In genomic region chr13:114281351-114282142, GRCh38 we compare ENCODE assay signal across 1 cellular context.
TF ChIP-seq lines count a peak whose summit lies in the region.

A gene with protein sequence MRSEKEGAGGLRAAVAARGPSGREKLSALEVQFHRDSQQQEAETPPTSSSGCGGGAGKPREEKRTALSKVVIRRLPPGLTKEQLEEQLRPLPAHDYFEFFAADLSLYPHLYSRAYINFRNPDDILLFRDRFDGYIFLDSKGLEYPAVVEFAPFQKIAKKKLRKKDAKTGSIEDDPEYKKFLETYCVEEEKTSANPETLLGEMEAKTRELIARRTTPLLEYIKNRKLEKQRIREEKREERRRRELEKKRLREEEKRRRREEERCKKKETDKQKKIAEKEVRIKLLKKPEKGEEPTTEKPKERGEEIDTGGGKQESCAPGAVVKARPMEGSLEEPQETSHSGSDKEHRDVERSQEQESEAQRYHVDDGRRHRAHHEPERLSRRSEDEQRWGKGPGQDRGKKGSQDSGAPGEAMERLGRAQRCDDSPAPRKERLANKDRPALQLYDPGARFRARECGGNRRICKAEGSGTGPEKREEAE (plus strand): TSS chr13:114281601. CDS start chr13:114281640, 39 bp downstream.

TF ChIP-seq in GM12878, 131 proteins besides CTCF, POLR2A, EP300 and RAD21 (continued from another document and continues in another):
- TF ChIP-seq, protein P1, sequence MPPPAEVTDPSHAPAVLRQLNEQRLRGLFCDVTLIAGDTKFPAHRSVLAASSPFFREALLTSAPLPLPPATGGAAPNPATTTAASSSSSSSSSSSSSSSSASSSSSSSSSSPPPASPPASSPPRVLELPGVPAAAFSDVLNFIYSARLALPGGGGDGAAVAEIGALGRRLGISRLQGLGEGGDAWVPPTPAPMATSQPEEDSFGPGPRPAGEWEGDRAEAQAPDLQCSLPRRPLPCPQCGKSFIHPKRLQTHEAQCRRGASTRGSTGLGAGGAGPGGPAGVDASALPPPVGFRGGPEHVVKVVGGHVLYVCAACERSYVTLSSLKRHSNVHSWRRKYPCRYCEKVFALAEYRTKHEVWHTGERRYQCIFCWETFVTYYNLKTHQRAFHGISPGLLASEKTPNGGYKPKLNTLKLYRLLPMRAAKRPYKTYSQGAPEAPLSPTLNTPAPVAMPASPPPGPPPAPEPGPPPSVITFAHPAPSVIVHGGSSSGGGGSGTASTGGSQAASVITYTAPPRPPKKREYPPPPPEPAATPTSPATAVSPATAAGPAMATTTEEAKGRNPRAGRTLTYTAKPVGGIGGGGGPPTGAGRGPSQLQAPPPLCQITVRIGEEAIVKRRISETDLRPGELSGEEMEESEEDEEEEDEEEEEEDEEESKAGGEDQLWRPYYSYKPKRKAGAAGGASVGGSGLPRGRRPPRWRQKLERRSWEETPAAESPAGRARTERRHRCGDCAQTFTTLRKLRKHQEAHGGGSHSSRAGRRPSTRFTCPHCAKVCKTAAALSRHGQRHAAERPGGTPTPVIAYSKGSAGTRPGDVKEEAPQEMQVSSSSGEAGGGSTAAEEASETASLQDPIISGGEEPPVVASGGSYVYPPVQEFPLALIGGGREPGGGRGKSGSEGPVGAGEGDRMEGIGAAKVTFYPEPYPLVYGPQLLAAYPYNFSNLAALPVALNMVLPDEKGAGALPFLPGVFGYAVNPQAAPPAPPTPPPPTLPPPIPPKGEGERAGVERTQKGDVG (CRISPR knock-in tag; IDR thresholded peaks at IDR 0.05): no peak
- TF ChIP-seq RFX5 (IDR thresholded peaks at IDR 0.05; ENCODE audit: low read depth, low read length): no peak
- TF ChIP-seq SPI1 (IDR thresholded peaks at IDR 0.05; ENCODE audit: borderline replicate concordance, insufficient read depth, low read depth, low read length): no peak
- TF ChIP-seq, protein P2, sequence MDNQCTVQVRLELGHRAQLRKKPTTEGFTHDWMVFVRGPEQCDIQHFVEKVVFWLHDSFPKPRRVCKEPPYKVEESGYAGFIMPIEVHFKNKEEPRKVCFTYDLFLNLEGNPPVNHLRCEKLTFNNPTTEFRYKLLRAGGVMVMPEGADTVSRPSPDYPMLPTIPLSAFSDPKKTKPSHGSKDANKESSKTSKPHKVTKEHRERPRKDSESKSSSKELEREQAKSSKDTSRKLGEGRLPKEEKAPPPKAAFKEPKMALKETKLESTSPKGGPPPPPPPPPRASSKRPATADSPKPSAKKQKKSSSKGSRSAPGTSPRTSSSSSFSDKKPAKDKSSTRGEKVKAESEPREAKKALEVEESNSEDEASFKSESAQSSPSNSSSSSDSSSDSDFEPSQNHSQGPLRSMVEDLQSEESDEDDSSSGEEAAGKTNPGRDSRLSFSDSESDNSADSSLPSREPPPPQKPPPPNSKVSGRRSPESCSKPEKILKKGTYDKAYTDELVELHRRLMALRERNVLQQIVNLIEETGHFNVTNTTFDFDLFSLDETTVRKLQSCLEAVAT (IDR thresholded peaks at IDR 0.05): no peak
- TF ChIP-seq CEBPB (IDR thresholded peaks at IDR 0.05; ENCODE audit: borderline replicate concordance in 1 of 2, low read depth in 2 of 2, low read length in 2 of 2): no peak
- TF ChIP-seq KLF5 (IDR thresholded peaks at IDR 0.05; ENCODE audit: partially characterized antibody): no peak
- TF ChIP-seq, protein P3, sequence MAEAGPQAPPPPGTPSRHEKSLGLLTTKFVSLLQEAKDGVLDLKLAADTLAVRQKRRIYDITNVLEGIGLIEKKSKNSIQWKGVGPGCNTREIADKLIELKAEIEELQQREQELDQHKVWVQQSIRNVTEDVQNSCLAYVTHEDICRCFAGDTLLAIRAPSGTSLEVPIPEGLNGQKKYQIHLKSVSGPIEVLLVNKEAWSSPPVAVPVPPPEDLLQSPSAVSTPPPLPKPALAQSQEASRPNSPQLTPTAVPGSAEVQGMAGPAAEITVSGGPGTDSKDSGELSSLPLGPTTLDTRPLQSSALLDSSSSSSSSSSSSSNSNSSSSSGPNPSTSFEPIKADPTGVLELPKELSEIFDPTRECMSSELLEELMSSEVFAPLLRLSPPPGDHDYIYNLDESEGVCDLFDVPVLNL (IDR thresholded peaks at IDR 0.05; ENCODE audit: low read depth, low read length): no peak
- TF ChIP-seq IRF3 (IDR thresholded peaks at IDR 0.05): no peak
- peak; percentile 54 for TF ChIP-seq MEF2B (IDR thresholded peaks at IDR 0.05; ENCODE audit: partially characterized antibody, poor library complexity, severe bottlenecking)
- no peak for TF ChIP-seq SP1 (IDR thresholded peaks at IDR 0.05; ENCODE audit: low read depth, low read length)
- TF ChIP-seq JUND (IDR thresholded peaks at IDR 0.05; ENCODE audit: low read depth, low read length): no peak
- no peak for TF ChIP-seq CEBPZ (IDR thresholded peaks at IDR 0.05; ENCODE audit: low read depth, low read length)
- TF ChIP-seq PAX8 (IDR thresholded peaks at IDR 0.05): no peak
- no peak for TF ChIP-seq PAX5 (IDR thresholded peaks at IDR 0.05; ENCODE audit: borderline replicate concordance, low read depth, low read length)
- no peak for TF ChIP-seq WRNIP1 (IDR thresholded peaks at IDR 0.05; ENCODE audit: borderline replicate concordance, low read depth, low read length)
- no peak for TF ChIP-seq ZNF217 (IDR thresholded peaks at IDR 0.05)
- TF ChIP-seq POU2F2 (IDR thresholded peaks at IDR 0.05; ENCODE audit: borderline replicate concordance, low read depth, low read length): peak; percentile 68; the same call in 1 of the 3 replicates
- TF ChIP-seq JUNB (IDR thresholded peaks at IDR 0.05): no peak
- TF ChIP-seq MAX (IDR thresholded peaks at IDR 0.05; ENCODE audit: low read depth, low read length): no peak
- TF ChIP-seq, protein P4, sequence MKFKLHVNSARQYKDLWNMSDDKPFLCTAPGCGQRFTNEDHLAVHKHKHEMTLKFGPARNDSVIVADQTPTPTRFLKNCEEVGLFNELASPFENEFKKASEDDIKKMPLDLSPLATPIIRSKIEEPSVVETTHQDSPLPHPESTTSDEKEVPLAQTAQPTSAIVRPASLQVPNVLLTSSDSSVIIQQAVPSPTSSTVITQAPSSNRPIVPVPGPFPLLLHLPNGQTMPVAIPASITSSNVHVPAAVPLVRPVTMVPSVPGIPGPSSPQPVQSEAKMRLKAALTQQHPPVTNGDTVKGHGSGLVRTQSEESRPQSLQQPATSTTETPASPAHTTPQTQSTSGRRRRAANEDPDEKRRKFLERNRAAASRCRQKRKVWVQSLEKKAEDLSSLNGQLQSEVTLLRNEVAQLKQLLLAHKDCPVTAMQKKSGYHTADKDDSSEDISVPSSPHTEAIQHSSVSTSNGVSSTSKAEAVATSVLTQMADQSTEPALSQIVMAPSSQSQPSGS (IDR thresholded peaks at IDR 0.05; ENCODE audit: low read length): no peak
- TF ChIP-seq IRF5 (IDR thresholded peaks at IDR 0.05; ENCODE audit: borderline replicate concordance): peak; percentile 56; the same call in 1 of the 2 replicates
- no peak for TF ChIP-seq NFXL1 (IDR thresholded peaks at IDR 0.05; ENCODE audit: borderline replicate concordance)
- no peak for TF ChIP-seq NFIC (IDR thresholded peaks at IDR 0.05; ENCODE audit: low read depth, low read length)
- no peak for TF ChIP-seq ZNF24 (IDR thresholded peaks at IDR 0.05)
- TF ChIP-seq ZNF687 (IDR thresholded peaks at IDR 0.05): peak; percentile 51; the same call in 1 of the 2 replicates
- no peak for TF ChIP-seq TCF7 (IDR thresholded peaks at IDR 0.05; ENCODE audit: borderline replicate concordance)
- TF ChIP-seq ZNF274 (IDR thresholded peaks at IDR 0.05; ENCODE audit: insufficient read depth, insufficient read length): no peak
- TF ChIP-seq PML (IDR thresholded peaks at IDR 0.05; ENCODE audit: low read length): peak; percentile 85
- TF ChIP-seq ZNF207 (IDR thresholded peaks at IDR 0.05; ENCODE audit: borderline replicate concordance): peak; percentile 76
- TF ChIP-seq PRDM15 (CRISPR knock-in tag; IDR thresholded peaks at IDR 0.05): no peak
- TF ChIP-seq YBX1 (IDR thresholded peaks at IDR 0.05): no peak
- TF ChIP-seq RCOR1 (conservative IDR thresholded peaks at IDR 0.05; ENCODE audit: low read depth, low read length): peak; percentile 85
- no peak for TF ChIP-seq HDAC2 (IDR thresholded peaks at IDR 0.05)
